ENCODE assay signal across 2 cellular contexts in the genomic region with DNA sequence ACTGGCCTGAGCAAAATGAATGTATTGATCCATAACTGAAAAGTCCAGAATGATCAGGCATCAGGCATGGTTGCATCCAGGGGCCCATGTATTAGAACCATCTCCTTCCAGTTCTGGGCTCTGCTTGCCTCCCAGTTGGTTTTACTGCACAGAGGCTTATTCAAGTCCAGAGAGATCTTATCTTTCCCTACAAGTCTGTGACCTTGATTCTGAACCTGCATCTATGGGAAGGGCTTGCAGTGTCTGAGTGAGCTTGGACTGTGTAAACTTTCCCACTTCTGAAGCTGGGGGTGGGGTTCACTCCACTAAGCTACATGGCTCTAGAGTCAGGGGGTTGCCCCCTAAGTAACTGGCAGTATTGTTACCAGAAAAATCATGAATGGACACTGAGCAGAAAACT.
TF ChIP-seq lines count a peak whose summit lies in the region.

No MANE protein-coding gene starts in this region.

TF ChIP-seq in IMR-90, 13 proteins besides CTCF, POLR2A, EP300 and RAD21:
- no peak for TF ChIP-seq MAFK (IDR thresholded peaks at IDR 0.05; ENCODE audit: low read depth, low read length)
- no peak for TF ChIP-seq MXI1 (IDR thresholded peaks at IDR 0.05; ENCODE audit: borderline replicate concordance, low read depth, low read length)
- no peak for TF ChIP-seq RFX5 (IDR thresholded peaks at IDR 0.05; ENCODE audit: low read depth, low read length)
- no peak for TF ChIP-seq CEBPB (IDR thresholded peaks at IDR 0.05; ENCODE audit: low read depth, low read length)
- TF ChIP-seq CHD1 (IDR thresholded peaks at IDR 0.05; ENCODE audit: low read depth, low read length): no peak
- TF ChIP-seq RCOR1 (IDR thresholded peaks at IDR 0.05; ENCODE audit: insufficient replicate concordance, low read length): no peak
- TF ChIP-seq, protein P1, sequence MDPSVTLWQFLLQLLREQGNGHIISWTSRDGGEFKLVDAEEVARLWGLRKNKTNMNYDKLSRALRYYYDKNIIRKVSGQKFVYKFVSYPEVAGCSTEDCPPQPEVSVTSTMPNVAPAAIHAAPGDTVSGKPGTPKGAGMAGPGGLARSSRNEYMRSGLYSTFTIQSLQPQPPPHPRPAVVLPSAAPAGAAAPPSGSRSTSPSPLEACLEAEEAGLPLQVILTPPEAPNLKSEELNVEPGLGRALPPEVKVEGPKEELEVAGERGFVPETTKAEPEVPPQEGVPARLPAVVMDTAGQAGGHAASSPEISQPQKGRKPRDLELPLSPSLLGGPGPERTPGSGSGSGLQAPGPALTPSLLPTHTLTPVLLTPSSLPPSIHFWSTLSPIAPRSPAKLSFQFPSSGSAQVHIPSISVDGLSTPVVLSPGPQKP (IDR thresholded peaks at IDR 0.05; ENCODE audit: borderline replicate concordance, low read depth, low read length): no peak
- TF ChIP-seq, protein P2, sequence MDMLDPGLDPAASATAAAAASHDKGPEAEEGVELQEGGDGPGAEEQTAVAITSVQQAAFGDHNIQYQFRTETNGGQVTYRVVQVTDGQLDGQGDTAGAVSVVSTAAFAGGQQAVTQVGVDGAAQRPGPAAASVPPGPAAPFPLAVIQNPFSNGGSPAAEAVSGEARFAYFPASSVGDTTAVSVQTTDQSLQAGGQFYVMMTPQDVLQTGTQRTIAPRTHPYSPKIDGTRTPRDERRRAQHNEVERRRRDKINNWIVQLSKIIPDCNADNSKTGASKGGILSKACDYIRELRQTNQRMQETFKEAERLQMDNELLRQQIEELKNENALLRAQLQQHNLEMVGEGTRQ (IDR thresholded peaks at IDR 0.05; ENCODE audit: low read depth, low read length): no peak
- TF ChIP-seq NFE2L2 (IDR thresholded peaks at IDR 0.05; ENCODE audit: low read depth, low read length): no peak
- no peak for TF ChIP-seq MAZ (IDR thresholded peaks at IDR 0.05; ENCODE audit: borderline replicate concordance, low read depth, low read length)
- no peak for TF ChIP-seq FOS (IDR thresholded peaks at IDR 0.05; ENCODE audit: low read depth, low read length)
- no peak for TF ChIP-seq BHLHE40 (IDR thresholded peaks at IDR 0.05; ENCODE audit: low read depth, low read length)

TF ChIP-seq in H1, 55 proteins besides CTCF, POLR2A, EP300 and RAD21:
- no peak for TF ChIP-seq ZNF274 (IDR thresholded peaks at IDR 0.05; ENCODE audit: borderline replicate concordance, extremely low read depth, low read length)
- no peak for TF ChIP-seq E2F6 (IDR thresholded peaks at IDR 0.05)
- TF ChIP-seq CBX5 (IDR thresholded peaks at IDR 0.05; ENCODE audit: low read depth, low read length): no peak
- TF ChIP-seq SIX5 (IDR thresholded peaks at IDR 0.05; ENCODE audit: low read depth, low read length): no peak
- TF ChIP-seq, protein P3, sequence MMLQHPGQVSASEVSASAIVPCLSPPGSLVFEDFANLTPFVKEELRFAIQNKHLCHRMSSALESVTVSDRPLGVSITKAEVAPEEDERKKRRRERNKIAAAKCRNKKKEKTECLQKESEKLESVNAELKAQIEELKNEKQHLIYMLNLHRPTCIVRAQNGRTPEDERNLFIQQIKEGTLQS (IDR thresholded peaks at IDR 0.05; ENCODE audit: insufficient read depth, low read depth, low read length): no peak
- no peak for TF ChIP-seq TBP (IDR thresholded peaks at IDR 0.05; ENCODE audit: low read depth, low read length)
TF ChIP-seq in H1: peak in this region for 0.
